ENCODE assay signal across 4 cellular contexts in genomic region chr6:124567401-124567800, GRCh38.
"Had no signal": no experiment of that assay in that cellular context is flagged by ENCODE, and none has a peak within 500 bp of the region (broad histone marks: within the 10 kb centered on the region; RNA-seq: fewer than 3 reads in every experiment).

No MANE protein-coding gene starts in this region.

- DNase-seq: H9, HCEC 1CT, KBM-7 had no signal

- H3K4me3 ChIP-seq: GM23338 had no signal

- ATAC-seq: GM23338 had no signal
